ENCODE assay signal across 22 cellular contexts in the genomic region with DNA sequence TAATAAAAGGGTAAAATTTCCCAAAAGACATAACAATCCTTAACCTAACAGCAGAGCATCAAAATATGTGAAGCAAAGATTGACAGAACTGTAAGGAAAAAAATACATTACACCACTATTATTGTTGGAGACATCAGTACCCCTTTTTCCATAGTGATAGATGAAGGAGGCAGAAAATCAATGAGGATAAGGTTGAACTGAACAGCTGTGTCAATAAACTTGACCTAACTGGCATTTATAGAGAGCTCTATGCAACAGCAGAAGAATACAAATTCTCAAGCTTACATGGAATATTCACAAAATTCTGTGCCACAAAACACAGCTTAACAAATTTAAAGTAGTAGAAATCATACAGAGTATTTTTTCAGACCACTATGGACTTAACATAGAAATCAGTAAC.
"Had no signal": no experiment of that assay in that cellular context is flagged by ENCODE, and none has a peak within 500 bp of the region (broad histone marks: within the 10 kb centered on the region; RNA-seq: fewer than 3 reads in every experiment).

No MANE protein-coding gene starts in this region.

- H3K27me3 Mint-ChIP-seq: natural killer cell treated with Interleukin-12 subunit alpha and Interleukin-12 subunit beta and Interleukin-15 and Interleukin-18, amount 100 ng/mL, for 72 hours had no signal

- H3K27ac Mint-ChIP-seq: activated CD4-positive, alpha-beta T cell treated with anti-CD3 and anti-CD28 coated beads for 36 hours; activated naive CD4-positive, alpha-beta T cell treated with anti-CD3 and anti-CD28 coated beads for 36 hours; activated naive CD8-positive, alpha-beta T cell treated with anti-CD3 and anti-CD28 coated beads for 36 hours; brain; natural killer cell treated with Interleukin-12 subunit alpha and Interleukin-12 subunit beta and Interleukin-15 and Interleukin-18, amount 100 ng/mL, for 72 hours had no signal

- H3K36me3 Mint-ChIP-seq: activated naive CD8-positive, alpha-beta T cell treated with anti-CD3 and anti-CD28 coated beads for 36 hours; brain; natural killer cell treated with Interleukin-12 subunit alpha and Interleukin-12 subunit beta and Interleukin-15 and Interleukin-18, amount 100 ng/mL, for 72 hours had no signal

- H3K4me1 Mint-ChIP-seq: activated CD4-positive, alpha-beta T cell treated with anti-CD3 and anti-CD28 coated beads for 36 hours; activated naive CD8-positive, alpha-beta T cell treated with anti-CD3 and anti-CD28 coated beads for 36 hours; brain had no signal

- DNase-seq: activated CD4-positive, alpha-beta T cell treated with anti-CD3 and anti-CD28 coated beads for 36 hours; activated CD4-positive, CD25-positive, alpha-beta regulatory T cell; activated effector memory CD4-positive, alpha-beta T cell treated with anti-CD3 and anti-CD28 coated beads, Interleukin-2, amount 50 U/mL, for 16 hours; activated naive CD4-positive, alpha-beta T cell treated with anti-CD3 and anti-CD28 coated beads for 36 hours; activated naive CD8-positive, alpha-beta T cell treated with anti-CD3 and anti-CD28 coated beads for 36 hours; activated T-cell treated with anti-CD3 and anti-CD28 coated beads for 4 hours; adrenal gland; aorta; dorsolateral prefrontal cortex; effector memory CD4-positive, alpha-beta T cell; gastrocnemius medialis; glutamatergic neuron; islet precursor cell; left cardiac atrium; left ventricle myocardium superior; mucosa of descending colon; posterior cingulate gyrus; right lobe of liver; stimulated activated CD4-positive, alpha-beta T cell treated with anti-CD3 and anti-CD28 coated beads, Interleukin-2, amount 100 ng/mL, for 48 hours; stimulated activated naive CD4-positive, alpha-beta T cell treated with Interleukin-2 at 50 U/mL for 16 hours had no signal

- H3K4me3 Mint-ChIP-seq: activated CD4-positive, alpha-beta T cell treated with anti-CD3 and anti-CD28 coated beads for 36 hours; activated naive CD4-positive, alpha-beta T cell treated with anti-CD3 and anti-CD28 coated beads for 36 hours; activated naive CD8-positive, alpha-beta T cell treated with anti-CD3 and anti-CD28 coated beads for 36 hours; brain; natural killer cell treated with Interleukin-12 subunit alpha and Interleukin-12 subunit beta and Interleukin-15 and Interleukin-18, amount 100 ng/mL, for 72 hours had no signal

- ATAC-seq: activated CD4-positive, alpha-beta T cell treated with anti-CD3 and anti-CD28 coated beads for 36 hours; gastrocnemius medialis; left cardiac atrium; left ventricle myocardium superior; mucosa of descending colon; natural killer cell treated with Interleukin-12 subunit alpha and Interleukin-12 subunit beta and Interleukin-15 and Interleukin-18, amount 100 ng/mL, for 72 hours; right lobe of liver had no signal
